In the genomic region with DNA sequence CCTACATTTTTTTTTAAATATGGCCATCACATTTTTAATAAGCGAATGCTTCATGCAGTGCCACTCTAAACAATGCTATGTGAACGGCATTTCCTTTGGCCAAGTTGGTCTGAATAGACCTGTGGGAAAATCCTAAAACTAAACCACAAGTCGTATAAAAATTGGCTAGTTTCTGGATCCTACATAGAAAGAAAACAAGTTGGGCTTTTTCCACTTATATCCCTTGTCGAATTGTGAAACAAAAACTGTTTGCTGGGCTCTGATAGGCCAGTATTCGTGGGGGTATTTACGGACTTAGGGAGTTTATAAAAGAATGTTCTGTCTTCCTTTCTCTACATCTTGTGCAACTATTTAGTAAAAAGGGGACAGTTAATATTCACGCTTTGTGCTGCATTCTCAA, we compare ENCODE assay signal across 16 cellular contexts.
DNase-seq lines count a peak whose midpoint lies in the region; ATAC-seq and TF ChIP-seq lines count a peak whose summit lies in the region.
"Had no signal": no experiment of that assay in that cellular context is flagged by ENCODE, and none has a peak within 500 bp of the region (broad histone marks: within the 10 kb centered on the region; RNA-seq: fewer than 3 reads in every experiment).

No MANE protein-coding gene starts in this region.

- H4K20me1 ChIP-seq in neural progenitor cell (ENCODE audit: low read depth): no peaks in the 10 kb centered on the region

- no peak overlapping the region for H2AFZ ChIP-seq in neural progenitor cell (replicated peaks)

- intact Hi-C loops in left ventricle myocardium superior (cut with micrococcal nuclease): no loop called here

- no peaks in the 10 kb centered on the region for H3K36me3 Mint-ChIP-seq in neural progenitor cell
- H3K36me3 Mint-ChIP-seq in activated naive CD4-positive, alpha-beta T cell treated with anti-CD3 and anti-CD28 coated beads, Interleukin-2, amount 10 ng/mL, durations not matched to agents 7 days and 5 days: peaks cover 3% of the 10 kb centered on the region
- H3K36me3 Mint-ChIP-seq in immature natural killer cell: no peaks in the 10 kb centered on the region
- H3K36me3 Mint-ChIP-seq: IgD-negative memory B cell had no signal

- peaks cover 2% of the 10 kb centered on the region for H3K27me3 Mint-ChIP-seq in neural progenitor cell (ENCODE audit: insufficient read depth, low read depth)
- no peaks in the 10 kb centered on the region for H3K27me3 Mint-ChIP-seq in activated naive CD4-positive, alpha-beta T cell treated with anti-CD3 and anti-CD28 coated beads, Interleukin-2, amount 10 ng/mL, durations not matched to agents 7 days and 5 days
- no peaks in the 10 kb centered on the region for H3K27me3 Mint-ChIP-seq in immature natural killer cell (ENCODE audit: low read depth in 3 of 3)

- H3K36me3 ChIP-seq in neural progenitor cell: no peaks in the 10 kb centered on the region
- H3K36me3 ChIP-seq: BE2C, Peyer's patch had no signal

- no peak overlapping the region for H3K27ac ChIP-seq in neural progenitor cell

- H3K4me3 Mint-ChIP-seq in neural progenitor cell: no peak overlapping the region
- H3K4me3 Mint-ChIP-seq in activated naive CD4-positive, alpha-beta T cell treated with anti-CD3 and anti-CD28 coated beads, Interleukin-2, amount 10 ng/mL, durations not matched to agents 7 days and 5 days: no peak overlapping the region
- H3K4me3 Mint-ChIP-seq in immature natural killer cell: no peak overlapping the region
- H3K4me3 Mint-ChIP-seq: IgD-negative memory B cell had no signal

- CTCF ChIA-PET in activated naive CD4-positive, alpha-beta T cell treated with anti-CD3 and anti-CD28 coated beads, Interleukin-2, amount 10 ng/mL, durations not matched to agents 7 days and 5 days (lab: Charles Lee): no interaction called here

- H3K4me2 ChIP-seq in neural progenitor cell: peak overlapping the region; percentile 70

- TF ChIP-seq CTCF in AG10803 (conservative IDR thresholded peaks at IDR 0.05; ENCODE audit: low read length) (no peak), astrocyte of the spinal cord (IDR thresholded peaks at IDR 0.05; ENCODE audit: low read depth, low read length) (no peak), neural progenitor cell (IDR thresholded peaks at IDR 0.05) (no peak)

- H3K4me1 Mint-ChIP-seq in neural progenitor cell: peaks cover 22% of the 10 kb centered on the region
- peaks cover 43% of the 10 kb centered on the region for H3K4me1 Mint-ChIP-seq in activated naive CD4-positive, alpha-beta T cell treated with anti-CD3 and anti-CD28 coated beads, Interleukin-2, amount 10 ng/mL, durations not matched to agents 7 days and 5 days
- peaks cover 22 to 24% of the 10 kb centered on the region in 2 donors for H3K4me1 Mint-ChIP-seq in immature natural killer cell

- peaks cover 39% of the 10 kb centered on the region for H3K4me1 ChIP-seq in neural progenitor cell

- H3K9me3 Mint-ChIP-seq in neural progenitor cell (no peaks in the 10 kb centered on the region), immature natural killer cell (peaks cover 0 to 4% (median 0%) of the 10 kb centered on the region in 6 donors)
- H3K9me3 Mint-ChIP-seq in activated naive CD4-positive, alpha-beta T cell treated with anti-CD3 and anti-CD28 coated beads, Interleukin-2, amount 10 ng/mL, durations not matched to agents 7 days and 5 days: no peaks in the 10 kb centered on the region
- H3K9me3 Mint-ChIP-seq: IgD-negative memory B cell had no signal

- H3K79me2 ChIP-seq in neural progenitor cell (ENCODE audit: low read depth): no peaks in the 10 kb centered on the region

- H3K9ac ChIP-seq in neural progenitor cell: no peak overlapping the region

- H3K4me3 ChIP-seq in AG10803 (ENCODE audit: low read length) (no peak overlapping the region), astrocyte of the spinal cord (ENCODE audit: low read depth, low read length) (no peak overlapping the region), neural progenitor cell (no peak overlapping the region)
- H3K4me3 ChIP-seq: Peyer's patch had no signal

- in situ Hi-C loops in astrocyte of the spinal cord (cut with HindIII; ENCODE audit: low sequenced_read_pairs): no loop called here

- H3K27ac Mint-ChIP-seq in neural progenitor cell (no peak overlapping the region), immature natural killer cell (no peak overlapping the region)
- H3K27ac Mint-ChIP-seq in activated naive CD4-positive, alpha-beta T cell treated with anti-CD3 and anti-CD28 coated beads, Interleukin-2, amount 10 ng/mL, durations not matched to agents 7 days and 5 days: no peak overlapping the region
- H3K27ac Mint-ChIP-seq: IgD-negative memory B cell had no signal

- DNase-seq in AG10803 (ENCODE audit: low read depth): peak; percentile 28
- peak; percentile 36 for DNase-seq in astrocyte of the spinal cord (ENCODE audit: low read depth, low spot score)
- no peak for DNase-seq in neural progenitor cell (ENCODE audit: low spot score)
- peak; percentile 67 for DNase-seq in stromal cell of bone marrow (ENCODE audit: low read depth)
- no peak for DNase-seq in left ventricle myocardium superior
- DNase-seq in activated naive CD4-positive, alpha-beta T cell treated with anti-CD3 and anti-CD28 coated beads, Interleukin-2, amount 10 ng/mL, durations not matched to agents 7 days and 5 days: no peak
- no peak for DNase-seq in immature natural killer cell
- DNase-seq: BE2C, Karpas-422, NCI-H1694, NCI-H2081, NCI-H2171, NCI-H345, NCI-H524 treated with DMSO at 0.1 percent for 48 hours, Peyer's patch had no signal

- no peaks in the 10 kb centered on the region for H3K27me3 ChIP-seq in neural progenitor cell
- H3K27me3 ChIP-seq: BE2C, Peyer's patch had no signal

- no peak for ATAC-seq in left ventricle myocardium superior

- H3F3A ChIP-seq in neural progenitor cell (ENCODE audit: low read depth): peaks cover 23% of the 10 kb centered on the region

- no peaks in the 10 kb centered on the region for H3K9me3 ChIP-seq in neural progenitor cell (ENCODE audit: low read depth)
- H3K9me3 ChIP-seq: BE2C, Peyer's patch had no signal

Comparison
In these comparisons a context has a peak if more than half of its experiments do, and no peak if none do; other contexts are left out.
1. DNase-seq: peak in AG10803 (single experiment), astrocyte of the spinal cord (single experiment) and stromal cell of bone marrow (single experiment); none in neural progenitor cell (single experiment), left ventricle myocardium superior (single experiment), activated naive CD4-positive, alpha-beta T cell treated with anti-CD3 and anti-CD28 coated beads, Interleukin-2, amount 10 ng/mL, durations not matched to agents 7 days and 5 days (single experiment) and immature natural killer cell (0 of 3).